Comparison of ENCODE assay signal across 1 cellular context in the genomic region with DNA sequence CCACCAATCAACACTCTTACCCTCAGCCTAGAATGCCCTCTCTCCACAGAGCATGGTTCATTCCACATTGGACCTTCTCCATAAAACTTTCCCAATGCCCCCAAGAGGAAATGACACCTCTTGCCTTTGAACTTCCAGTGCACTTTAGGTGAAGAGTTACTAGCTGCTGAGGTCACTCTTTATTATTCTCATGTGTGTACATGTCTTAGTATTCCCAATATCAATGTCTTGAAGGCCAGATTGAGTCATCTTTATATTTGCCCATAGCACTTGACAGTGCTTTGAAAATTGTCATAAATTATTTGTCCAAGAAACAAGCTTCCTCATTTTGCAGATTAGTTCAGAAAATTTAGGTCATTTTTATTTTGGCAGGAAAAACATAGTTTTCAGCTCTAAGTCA.
A peak's percentile ranks its signal among the peaks of the same experiment; 100 is the strongest.
TF ChIP-seq lines count a peak whose summit lies in the region.

No MANE protein-coding gene starts in this region.

TF ChIP-seq in K562, 482 proteins besides CTCF, POLR2A, EP300 and RAD21 (continued from another document):
- TF ChIP-seq, protein P1, sequence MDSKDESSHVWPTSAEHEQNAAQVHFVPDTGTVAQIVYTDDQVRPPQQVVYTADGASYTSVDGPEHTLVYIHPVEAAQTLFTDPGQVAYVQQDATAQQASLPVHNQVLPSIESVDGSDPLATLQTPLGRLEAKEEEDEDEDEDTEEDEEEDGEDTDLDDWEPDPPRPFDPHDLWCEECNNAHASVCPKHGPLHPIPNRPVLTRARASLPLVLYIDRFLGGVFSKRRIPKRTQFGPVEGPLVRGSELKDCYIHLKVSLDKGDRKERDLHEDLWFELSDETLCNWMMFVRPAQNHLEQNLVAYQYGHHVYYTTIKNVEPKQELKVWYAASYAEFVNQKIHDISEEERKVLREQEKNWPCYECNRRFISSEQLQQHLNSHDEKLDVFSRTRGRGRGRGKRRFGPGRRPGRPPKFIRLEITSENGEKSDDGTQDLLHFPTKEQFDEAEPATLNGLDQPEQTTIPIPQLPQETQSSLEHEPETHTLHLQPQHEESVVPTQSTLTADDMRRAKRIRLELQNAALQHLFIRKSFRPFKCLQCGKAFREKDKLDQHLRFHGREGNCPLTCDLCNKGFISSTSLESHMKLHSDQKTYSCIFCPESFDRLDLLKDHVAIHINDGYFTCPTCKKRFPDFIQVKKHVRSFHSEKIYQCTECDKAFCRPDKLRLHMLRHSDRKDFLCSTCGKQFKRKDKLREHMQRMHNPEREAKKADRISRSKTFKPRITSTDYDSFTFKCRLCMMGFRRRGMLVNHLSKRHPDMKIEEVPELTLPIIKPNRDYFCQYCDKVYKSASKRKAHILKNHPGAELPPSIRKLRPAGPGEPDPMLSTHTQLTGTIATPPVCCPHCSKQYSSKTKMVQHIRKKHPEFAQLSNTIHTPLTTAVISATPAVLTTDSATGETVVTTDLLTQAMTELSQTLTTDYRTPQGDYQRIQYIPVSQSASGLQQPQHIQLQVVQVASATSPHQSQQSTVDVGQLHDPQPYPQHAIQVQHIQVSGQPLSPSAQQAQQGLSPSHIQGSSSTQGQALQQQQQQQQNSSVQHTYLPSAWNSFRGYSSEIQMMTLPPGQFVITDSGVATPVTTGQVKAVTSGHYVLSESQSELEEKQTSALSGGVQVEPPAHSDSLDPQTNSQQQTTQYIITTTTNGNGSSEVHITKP (IDR thresholded peaks at IDR 0.05; ENCODE audit: partially characterized antibody) = no peak
- TF ChIP-seq ARID1B (IDR thresholded peaks at IDR 0.05) (no peak), MEIS2 (IDR thresholded peaks at IDR 0.05; ENCODE audit: partially characterized antibody) (peak; percentile 36), SAP30 (IDR thresholded peaks at IDR 0.05; ENCODE audit: borderline replicate concordance, insufficient read depth, low read depth, low read length, poor library complexity, severe bottlenecking) (no peak)
- TF ChIP-seq, protein P2, sequence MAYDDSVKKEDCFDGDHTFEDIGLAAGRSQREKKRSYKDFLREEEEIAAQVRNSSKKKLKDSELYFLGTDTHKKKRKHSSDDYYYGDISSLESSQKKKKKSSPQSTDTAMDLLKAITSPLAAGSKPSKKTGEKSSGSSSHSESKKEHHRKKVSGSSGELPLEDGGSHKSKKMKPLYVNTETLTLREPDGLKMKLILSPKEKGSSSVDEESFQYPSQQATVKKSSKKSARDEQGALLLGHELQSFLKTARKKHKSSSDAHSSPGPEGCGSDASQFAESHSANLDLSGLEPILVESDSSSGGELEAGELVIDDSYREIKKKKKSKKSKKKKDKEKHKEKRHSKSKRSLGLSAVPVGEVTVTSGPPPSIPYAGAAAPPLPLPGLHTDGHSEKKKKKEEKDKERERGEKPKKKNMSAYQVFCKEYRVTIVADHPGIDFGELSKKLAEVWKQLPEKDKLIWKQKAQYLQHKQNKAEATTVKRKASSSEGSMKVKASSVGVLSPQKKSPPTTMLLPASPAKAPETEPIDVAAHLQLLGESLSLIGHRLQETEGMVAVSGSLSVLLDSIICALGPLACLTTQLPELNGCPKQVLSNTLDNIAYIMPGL (CRISPR knock-in tag; IDR thresholded peaks at IDR 0.05) = no peak
TF ChIP-seq in K562: peak in this region for 2.
